Comparison of ENCODE assay signal across 15 cellular contexts in the genomic region with DNA sequence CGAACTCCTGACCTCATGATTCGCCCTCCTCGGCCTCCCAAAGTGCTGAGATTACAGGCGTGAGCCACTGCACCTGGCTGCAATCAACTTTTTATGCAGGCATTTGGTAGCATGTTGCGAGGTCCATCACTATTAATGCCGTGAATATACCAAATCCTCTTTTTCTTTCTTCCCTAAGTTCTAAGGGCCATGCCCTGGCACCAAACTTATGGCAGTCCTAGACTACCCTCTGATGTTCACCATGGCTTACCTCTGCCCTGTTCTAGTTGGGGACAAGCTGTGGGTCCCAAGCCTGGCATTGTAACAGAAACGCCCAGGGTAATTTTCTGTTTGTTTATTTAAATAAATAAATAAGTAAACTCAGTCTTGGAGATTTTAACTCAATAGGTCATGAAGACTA. TPM values are rescaled to one million over a fixed set of nuclear protein-coding genes. Genes with fewer than 3 reads are reported as not detected.
DNase-seq lines count a peak whose midpoint lies in the region; ATAC-seq and TF ChIP-seq lines count a peak whose summit lies in the region.
"Had no signal": no experiment of that assay in that cellular context is flagged by ENCODE, and none has a peak within 500 bp of the region (broad histone marks: within the 10 kb centered on the region; RNA-seq: fewer than 3 reads in every experiment).

No MANE protein-coding gene starts in this region.

- peaks cover 5% of the 10 kb centered on the region; the same call in 1 of the 2 replicates for H3K27me3 ChIP-seq in OCI-LY1 (ENCODE audit: insufficient read depth, low read length)
- H3K27me3 ChIP-seq in spleen (replicated peaks in 1 of 7), result peaks cover 0 to 10% (median 0%) of the 10 kb centered on the region in 7 donors

- no peaks in the 10 kb centered on the region for H3F3A ChIP-seq in OCI-LY1 (ENCODE audit: insufficient read depth, low read length)

- H3K9me2 ChIP-seq in OCI-LY1 (ENCODE audit: low read depth, low read length), result no peaks in the 10 kb centered on the region

- H4K20me1 ChIP-seq in OCI-LY1 (ENCODE audit: insufficient read depth, low read length), result no peaks in the 10 kb centered on the region

- no peak overlapping the region for H3K4me2 ChIP-seq in OCI-LY1 (ENCODE audit: low read length)

- 0 out of 2 replicates have a peak overlapping the region, but pooled peaks have one; percentile 53 for H2AFZ ChIP-seq in OCI-LY1 (ENCODE audit: low read length)

- peak overlapping the region; percentile 90 for H3K27ac Mint-ChIP-seq in activated T-cell treated with anti-CD3 and anti-CD28 coated beads, Interleukin-2, amount 50 U/mL, for 24 hours
- H3K27ac Mint-ChIP-seq in activated T-cell treated with anti-CD3 and anti-CD28 coated beads, Interleukin-2, amount 50 U/mL, for 72 hours, result no peak overlapping the region
- H3K27ac Mint-ChIP-seq in activated naive CD8-positive, alpha-beta T cell, result peak overlapping the region; percentile 90

- H3K79me2 ChIP-seq in OCI-LY1 (ENCODE audit: insufficient read depth, low read length), result no peaks in the 10 kb centered on the region

- no peak for ATAC-seq in activated T-cell treated with anti-CD3 and anti-CD28 coated beads, Interleukin-2, amount 50 U/mL, for 72 hours (replicated peaks in 1 of 2)
- ATAC-seq in GM21423 (IDR thresholded peaks at IDR 0.05; ENCODE audit: unreplicated experiment), result no peak

- H3K4me1 Mint-ChIP-seq in activated T-cell treated with anti-CD3 and anti-CD28 coated beads, Interleukin-2, amount 50 U/mL, for 24 hours (ENCODE audit: low read depth), result peaks cover 12% of the 10 kb centered on the region
- peaks cover 15% of the 10 kb centered on the region for H3K4me1 Mint-ChIP-seq in activated T-cell treated with anti-CD3 and anti-CD28 coated beads, Interleukin-2, amount 50 U/mL, for 72 hours (ENCODE audit: low read depth)
- H3K4me1 Mint-ChIP-seq in activated naive CD8-positive, alpha-beta T cell (ENCODE audit: low read depth), result peaks cover 15% of the 10 kb centered on the region

- no peaks in the 10 kb centered on the region for H3K9me3 Mint-ChIP-seq in activated T-cell treated with anti-CD3 and anti-CD28 coated beads, Interleukin-2, amount 50 U/mL, for 24 hours
- no peaks in the 10 kb centered on the region for H3K9me3 Mint-ChIP-seq in activated T-cell treated with anti-CD3 and anti-CD28 coated beads, Interleukin-2, amount 50 U/mL, for 72 hours
- H3K9me3 Mint-ChIP-seq in activated naive CD8-positive, alpha-beta T cell (ENCODE audit: low read depth), result no peaks in the 10 kb centered on the region

- peaks cover 23% of the 10 kb centered on the region for H3K36me3 Mint-ChIP-seq in activated T-cell treated with anti-CD3 and anti-CD28 coated beads, Interleukin-2, amount 50 U/mL, for 24 hours (ENCODE audit: low read depth)
- peaks cover 10 to 13% of the 10 kb centered on the region in 2 donors for H3K36me3 Mint-ChIP-seq in activated T-cell treated with anti-CD3 and anti-CD28 coated beads, Interleukin-2, amount 50 U/mL, for 72 hours (ENCODE audit: insufficient read depth in 2 of 2)
- peaks cover 7% of the 10 kb centered on the region for H3K36me3 Mint-ChIP-seq in activated naive CD8-positive, alpha-beta T cell

- H3K27ac ChIP-seq in OCI-LY1 (ENCODE audit: low read depth, low read length, poor library complexity, severe bottlenecking) (peak overlapping the region; percentile 62), spleen (peak overlapping the region in 5 of 8 donors; percentile 24 to 97 (median 72))
- H3K27ac ChIP-seq: RWPE1 had no signal

- no peaks in the 10 kb centered on the region for H3K9me3 ChIP-seq in OCI-LY1 (ENCODE audit: low read length)
- H3K9me3 ChIP-seq in spleen, result no peaks in the 10 kb centered on the region

- no peak for TF ChIP-seq POLR2A in spleen (IDR thresholded peaks at IDR 0.05)

- intact Hi-C loops in spleen (cut with DNase I; ENCODE audit: low total_unique reads), result no loop called here

- H3K4me3 ChIP-seq in OCI-LY1 (ENCODE audit: low read depth, low read length, poor library complexity, severe bottlenecking) (no peak overlapping the region), spleen (no peak overlapping the region)

- H3K4me1 ChIP-seq in OCI-LY1 (ENCODE audit: insufficient read depth, low read length, severe bottlenecking) (peaks cover 52% of the 10 kb centered on the region), spleen (peaks cover 0 to 27% (median 9%) of the 10 kb centered on the region in 6 donors)

- no peak for DNase-seq in activated T-cell treated with anti-CD3 and anti-CD28 coated beads, Interleukin-2, amount 50 U/mL, for 24 hours
- DNase-seq in activated T-cell treated with anti-CD3 and anti-CD28 coated beads, Interleukin-2, amount 50 U/mL, for 72 hours, result no peak
- DNase-seq in spleen (no peak), NCI-H82 treated with DMSO at 0.1 percent for 48 hours (lab: John Stamatoyannopoulos, UW; ENCODE audit: unreplicated experiment) (no peak), dedifferentiated amniotic fluid mesenchymal stem cell (ENCODE audit: extremely low spot score) (no peak)
- DNase-seq: ACHN, DMS79 treated with DMSO at 0.1 percent for 48 hours, small intestine had no signal

- H3K27me3 Mint-ChIP-seq in activated T-cell treated with anti-CD3 and anti-CD28 coated beads, Interleukin-2, amount 50 U/mL, for 24 hours, result no peaks in the 10 kb centered on the region
- no peaks in the 10 kb centered on the region for H3K27me3 Mint-ChIP-seq in activated T-cell treated with anti-CD3 and anti-CD28 coated beads, Interleukin-2, amount 50 U/mL, for 72 hours (ENCODE audit: low read depth)
- H3K27me3 Mint-ChIP-seq in activated naive CD8-positive, alpha-beta T cell, result no peaks in the 10 kb centered on the region

- no peak overlapping the region for H3K4me3 Mint-ChIP-seq in activated T-cell treated with anti-CD3 and anti-CD28 coated beads, Interleukin-2, amount 50 U/mL, for 24 hours
- peak overlapping the region in 1 of 2 donors; percentile 31 for H3K4me3 Mint-ChIP-seq in activated T-cell treated with anti-CD3 and anti-CD28 coated beads, Interleukin-2, amount 50 U/mL, for 72 hours
- no peak overlapping the region for H3K4me3 Mint-ChIP-seq in activated naive CD8-positive, alpha-beta T cell

- 85 to 91% (median 87%) methylated on average over 7 of the region's 7 CpGs for WGBS in spleen, 5 donors

- H3K36me3 ChIP-seq in OCI-LY1 (ENCODE audit: insufficient read depth, low read length) (no peaks in the 10 kb centered on the region), spleen (no peaks in the 10 kb centered on the region)

- TF ChIP-seq CTCF in OCI-LY1 (IDR thresholded peaks at IDR 0.05; ENCODE audit: low read length) (no peak), spleen (IDR thresholded peaks at IDR 0.05 in 8 of 11, conservative IDR thresholded peaks at IDR 0.05 in 3 of 11) (no peak)

- no peak overlapping the region for H3K9ac ChIP-seq in OCI-LY1 (ENCODE audit: low read length)

RNA-seq across cellular contexts. Expression of a gene that starts 13.3 kb away (rescaled TPM):
- total RNA-seq in activated T-cell treated with anti-CD3 and anti-CD28 coated beads, Interleukin-2, amount 50 U/mL, for 72 hours, result not detected
- 10 to 100 TPM in 2 of 7 donors, 1 to 10 TPM in 1, not detected in 4; 3.8 to 14.5 (median 11.1) TPM for total RNA-seq in spleen
- polyA plus RNA-seq in spleen, result 1 to 10 TPM; 1.1 to 1.3 (median 1.2) TPM
- total RNA-seq: activated CD8-positive, alpha-beta memory T cell treated with anti-CD3 and anti-CD28 coated beads for 36 hours; kidney epithelial cell; subcutaneous adipose tissue had no signal

RNA-seq across cellular contexts. Expression of a gene that starts 34.8 kb away (rescaled TPM):
- not detected for total RNA-seq in activated T-cell treated with anti-CD3 and anti-CD28 coated beads, Interleukin-2, amount 50 U/mL, for 72 hours
- 1 to 10 TPM in 3 of 7 donors, not detected in 4; 2.9 to 6.3 (median 3.0) TPM for total RNA-seq in spleen
- 1 to 10 TPM in 2 of 3 donors, under 1 TPM in 1; 0.88 to 1.4 (median 1.2) TPM for polyA plus RNA-seq in spleen
- total RNA-seq: activated CD8-positive, alpha-beta memory T cell treated with anti-CD3 and anti-CD28 coated beads for 36 hours; subcutaneous adipose tissue had no signal
